In genomic region chr19:55079400-55080038, GRCh38 we compare ENCODE assay signal across 1 cellular context.
A peak's percentile ranks its signal among the peaks of the same experiment; 100 is the strongest.
TF ChIP-seq lines count a peak whose summit lies in the region.

No MANE protein-coding gene starts in this region.

TF ChIP-seq in HepG2, 621 proteins besides CTCF, POLR2A, EP300 and RAD21:
- TF ChIP-seq KDM2A (CRISPR knock-in tag; IDR thresholded peaks at IDR 0.05; ENCODE audit: borderline replicate concordance, low read depth) = 0 out of 2 replicates have a peak, but pooled peaks have one; percentile 1
- no peak for TF ChIP-seq ZNF224 (CRISPR knock-in tag; IDR thresholded peaks at IDR 0.05)
- no peak for TF ChIP-seq CCDC6 (CRISPR knock-in tag; IDR thresholded peaks at IDR 0.05)
- no peak for TF ChIP-seq RBM39 (IDR thresholded peaks at IDR 0.05; ENCODE audit: low read depth, low read length, poor library complexity, severe bottlenecking)
- TF ChIP-seq ZFP36 (IDR thresholded peaks at IDR 0.05; ENCODE audit: borderline replicate concordance, low read depth, low read length, partially characterized antibody) = peak; percentile 83
- TF ChIP-seq KMT2A (CRISPR knock-in tag; IDR thresholded peaks at IDR 0.05) = no peak
- no peak for TF ChIP-seq SALL2 (CRISPR knock-in tag; IDR thresholded peaks at IDR 0.05)
- no peak for TF ChIP-seq MED8 (CRISPR knock-in tag; IDR thresholded peaks at IDR 0.05; ENCODE audit: insufficient replicate concordance)
- TF ChIP-seq LCORL (IDR thresholded peaks at IDR 0.05) = no peak
- TF ChIP-seq LCORL (CRISPR knock-in tag; IDR thresholded peaks at IDR 0.05) = no peak
- TF ChIP-seq AGO2 (optimal IDR thresholded peaks at IDR 0.05; ENCODE audit: low read depth, low read length) = no peak
- 0 out of 2 replicates have a peak, but pooled peaks have one; percentile 19 for TF ChIP-seq ZMYM3 (CRISPR knock-in tag; IDR thresholded peaks at IDR 0.05)
- no peak for TF ChIP-seq RNF219 (CRISPR knock-in tag; IDR thresholded peaks at IDR 0.05)
